Comparison of ENCODE assay signal across 8 cellular contexts in the genomic region with DNA sequence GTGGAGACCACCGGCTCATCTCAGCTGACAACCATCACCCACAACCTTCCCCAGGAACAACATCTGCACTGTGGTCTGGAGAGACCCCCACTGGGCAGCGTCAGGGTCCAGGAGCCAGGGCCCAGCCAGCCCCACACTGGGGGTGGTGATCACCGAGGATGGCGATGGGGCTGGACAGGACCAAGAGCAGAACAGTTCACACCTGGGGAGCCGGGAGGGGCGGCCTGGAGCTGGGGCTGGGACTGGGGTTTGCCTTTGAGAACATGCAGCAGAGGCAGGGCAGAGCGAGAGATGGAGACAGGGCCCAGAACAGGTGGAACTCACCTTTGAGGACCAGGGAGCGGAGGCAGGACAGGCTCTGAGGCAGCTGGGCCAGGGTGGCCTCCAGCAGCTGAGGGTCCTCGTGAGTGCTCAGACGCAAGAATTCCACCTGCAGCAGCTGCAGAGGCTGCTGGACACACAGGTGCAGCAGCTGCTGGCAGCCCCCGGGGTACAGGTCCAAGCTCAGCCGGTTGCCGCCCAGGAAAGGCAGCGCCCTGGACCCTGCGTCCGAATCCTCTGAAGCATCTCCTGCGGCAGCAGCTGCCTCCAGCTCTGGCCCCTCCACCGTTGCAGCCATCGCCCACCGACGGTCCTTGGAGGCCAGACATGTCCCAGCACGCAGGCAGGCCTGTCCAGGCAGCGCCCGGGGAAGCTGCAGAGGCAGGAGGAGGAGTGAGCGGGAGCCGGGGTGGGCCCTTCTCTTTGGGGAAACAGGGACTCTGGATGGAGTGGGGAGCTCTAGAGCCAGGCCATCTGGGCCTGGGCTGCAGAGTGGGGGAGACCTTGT. TPM values are rescaled to one million over a fixed set of nuclear protein-coding genes. Genes with fewer than 3 reads are reported as not detected.
DNase-seq lines count a peak whose midpoint lies in the region; ATAC-seq and TF ChIP-seq lines count a peak whose summit lies in the region.

No MANE protein-coding gene starts in this region.

- no peaks in the 10 kb centered on the region for H3K9me3 Mint-ChIP-seq in activated CD4-positive, alpha-beta T cell treated with anti-CD3 and anti-CD28 coated beads for 36 hours (ENCODE audit: low read depth)

- CTCF ChIA-PET in activated CD4-positive, alpha-beta T cell treated with anti-CD3 and anti-CD28 coated beads for 36 hours (lab: Charles Lee): interaction anchor here (1.1 kb wide), 1 partner anchor 249 kb away, joined by 3 read pairs; no protein-coding TSS in a partner anchor
- CTCF ChIA-PET in RWPE1 (lab: Yijun Ruan, JAX): interaction anchor here (0.7 kb wide), 1 partner anchor 58 kb away, joined by 3 read pairs; no protein-coding TSS in a partner anchor

- peaks cover 8% of the 10 kb centered on the region for H3K36me3 Mint-ChIP-seq in activated CD4-positive, alpha-beta T cell treated with anti-CD3 and anti-CD28 coated beads for 36 hours (ENCODE audit: low read depth)

- no peak for TF ChIP-seq EP300 in stomach (IDR thresholded peaks at IDR 0.05)

- 51 to 69% (median 57%) methylated on average over 15 to 26 of the region's 26 CpGs for WGBS in stomach, 5 donors

- TF ChIP-seq POLR2A in stomach (IDR thresholded peaks at IDR 0.05): no peak

- intact Hi-C loops in activated CD4-positive, alpha-beta T cell treated with anti-CD3 and anti-CD28 coated beads for 36 hours (cut with DNase I, micrococcal nuclease): no loop called here
- intact Hi-C loops in stomach (cut with DNase I; ENCODE audit: low total_unique reads): no loop called here

- peak overlapping the region; percentile 68 to 73 for H3K4me3 ChIP-seq in foreskin fibroblast (ENCODE audit: low read depth in 1 of 2, low read length in 2 of 2)
- H3K4me3 ChIP-seq in stomach: peak overlapping the region in 3 of 4 donors; percentile 61 to 71 (median 70)

- no peaks in the 10 kb centered on the region for H3K27me3 Mint-ChIP-seq in activated CD4-positive, alpha-beta T cell treated with anti-CD3 and anti-CD28 coated beads for 36 hours

- H3K4me1 ChIP-seq in stomach: peaks cover 27 to 49% (median 39%) of the 10 kb centered on the region in 4 donors

- H3K27ac ChIP-seq in RWPE1 (peak overlapping the region; percentile 97), stomach (peak overlapping the region in 2 of 5 donors; percentile 89 to 92), caudate nucleus (ENCODE audit: low read depth, low read length) (no peak overlapping the region)

- TF ChIP-seq CTCF in RWPE1 (conservative IDR thresholded peaks at IDR 0.05; ENCODE audit: low read depth) (no peak), foreskin fibroblast (IDR thresholded peaks at IDR 0.05; ENCODE audit: low read depth, low read length) (no peak), stomach (IDR thresholded peaks at IDR 0.05) (no peak)

- H3K36me3 ChIP-seq in stomach: peaks cover 11 to 44% (median 39%) of the 10 kb centered on the region in 4 donors

- POLR2A ChIA-PET in activated CD4-positive, alpha-beta T cell treated with anti-CD3 and anti-CD28 coated beads for 36 hours (lab: Charles Lee): interaction anchor here (0.6 kb wide), 1 partner anchor 44 kb away, joined by 3 read pairs; no protein-coding TSS in a partner anchor
- POLR2A ChIA-PET in RWPE1 (lab: Yijun Ruan, JAX; ENCODE audit: low non-redundant PET): interaction anchor here (0.5 to 1.1 kb wide), 2 partner anchors 18 to 20 kb away, joined by 3 to 6 read pairs; no protein-coding TSS in a partner anchor

- DNase-seq in activated CD4-positive, alpha-beta T cell treated with anti-CD3 and anti-CD28 coated beads for 36 hours: no peak
- DNase-seq in activated CD4-positive, alpha-beta T cell treated with anti-CD3 and anti-CD28 coated beads, Interleukin-2, amount 50 U/mL, for 4 hours: no peak
- DNase-seq in RWPE1 (ENCODE audit: low spot score) (peak; percentile 72), foreskin fibroblast (peak in 1 of 2 donors; percentile 51), stomach (no peak), NCI-H2196 treated with DMSO at 0.1 percent for 48 hours (lab: John Stamatoyannopoulos, UW; ENCODE audit: unreplicated experiment) (no peak), caudate nucleus (lab: John Stamatoyannopoulos, UW) (no peak)

- H3K4me3 Mint-ChIP-seq in activated CD4-positive, alpha-beta T cell treated with anti-CD3 and anti-CD28 coated beads for 36 hours: peak overlapping the region; percentile 76

- ATAC-seq in activated CD4-positive, alpha-beta T cell treated with anti-CD3 and anti-CD28 coated beads for 36 hours: no peak
- no peak for ATAC-seq in HG03521 (IDR thresholded peaks at IDR 0.05; ENCODE audit: unreplicated experiment)

- peaks cover 15% of the 10 kb centered on the region for H3K4me1 Mint-ChIP-seq in activated CD4-positive, alpha-beta T cell treated with anti-CD3 and anti-CD28 coated beads for 36 hours

- no peaks in the 10 kb centered on the region for H3K27me3 ChIP-seq in stomach

- no peaks in the 10 kb centered on the region for H3K9me3 ChIP-seq in stomach

- H3K27ac Mint-ChIP-seq in activated CD4-positive, alpha-beta T cell treated with anti-CD3 and anti-CD28 coated beads for 36 hours: peak overlapping the region; percentile 51

RNA-seq across cellular contexts. Expression of gene PIDD1, which starts 1.0 kb away (rescaled TPM):
- total RNA-seq in activated CD4-positive, alpha-beta T cell treated with anti-CD3 and anti-CD28 coated beads for 36 hours: 10 to 100 TPM; 21.1 to 29.1 TPM
- total RNA-seq in stomach: 100 to 1,000 TPM in 1 of 5 donors, 10 to 100 TPM in 3, 1 to 10 TPM in 1; 5.9 to 503 (median 57.1) TPM
- polyA plus RNA-seq in stomach: 10 to 100 TPM; 20.5 to 25.6 (median 25.5) TPM

RNA-seq across cellular contexts. Expression of gene RPLP2, which starts 5.8 kb away (rescaled TPM):
- 1,000 to 10,000 TPM; 2,132 to 3,230 TPM for total RNA-seq in activated CD4-positive, alpha-beta T cell treated with anti-CD3 and anti-CD28 coated beads for 36 hours
- total RNA-seq in stomach: 1,000 to 10,000 TPM in 1 of 5 donors, 100 to 1,000 TPM in 4; 360 to 5,956 (median 454) TPM
- polyA plus RNA-seq in stomach: 1,000 to 10,000 TPM; 1,397 to 2,170 (median 1,669) TPM

RNA-seq across cellular contexts. Expression of gene SLC25A22, which starts 5.9 kb away (rescaled TPM):
- total RNA-seq in activated CD4-positive, alpha-beta T cell treated with anti-CD3 and anti-CD28 coated beads for 36 hours: 10 to 100 TPM; 33.9 to 36.6 TPM
- 1 to 10 TPM in 4 of 5 donors, not detected in 1; 5.5 to 9.8 (median 7.4) TPM for total RNA-seq in stomach
- 10 to 100 TPM; 10.1 to 11.9 (median 11.8) TPM for polyA plus RNA-seq in stomach

RNA-seq across cellular contexts. Expression of gene CEND1, which starts 14.1 kb away (rescaled TPM):
- 1 to 10 TPM in 1 of 2 experiments, under 1 TPM in 1; 0.50 to 1.1 TPM for total RNA-seq in activated CD4-positive, alpha-beta T cell treated with anti-CD3 and anti-CD28 coated beads for 36 hours
- not detected for total RNA-seq in stomach
- under 1 TPM in 1 of 3 donors, not detected in 2; 0.23 TPM for polyA plus RNA-seq in stomach

RNA-seq across cellular contexts. Expression of gene PNPLA2, which starts 14.7 kb away (rescaled TPM):
- total RNA-seq in activated CD4-positive, alpha-beta T cell treated with anti-CD3 and anti-CD28 coated beads for 36 hours: 10 to 100 TPM; 24.7 to 26.2 TPM
- total RNA-seq in stomach: 100 to 1,000 TPM in 3 of 5 donors, 10 to 100 TPM in 2; 33.4 to 385 (median 139) TPM
- polyA plus RNA-seq in stomach: 10 to 100 TPM; 41.7 to 85.1 (median 77.8) TPM
